ENCODE assay signal across 21 cellular contexts in the genomic region with DNA sequence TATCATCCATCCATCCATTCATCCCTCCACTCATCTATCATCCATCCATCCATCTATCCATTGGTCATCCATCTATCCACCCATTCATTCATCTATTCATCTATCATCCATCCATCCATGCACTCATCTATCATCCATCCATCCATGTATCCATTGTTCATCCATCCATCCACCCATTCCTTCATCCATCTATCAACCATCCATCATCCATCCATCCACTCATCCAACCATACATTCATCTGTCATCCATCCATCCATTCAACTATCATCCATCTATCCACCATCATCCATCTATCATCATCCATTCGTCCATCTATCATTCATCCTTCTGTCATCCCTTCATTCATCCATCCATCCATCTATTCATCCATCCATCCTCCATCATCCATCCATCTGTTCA.
DNase-seq lines count a peak whose midpoint lies in the region; ATAC-seq, FAIRE-seq and TF ChIP-seq lines count a peak whose summit lies in the region.
"Had no signal": no experiment of that assay in that cellular context is flagged by ENCODE, and none has a peak within 500 bp of the region (broad histone marks: within the 10 kb centered on the region; RNA-seq: fewer than 3 reads in every experiment).

No MANE protein-coding gene starts in this region.

- no peak for DNase-seq in HepG2 (ENCODE audit: low spot score)
- DNase-seq in right lobe of liver = no peak
- DNase-seq in K562 (ENCODE audit: extremely low read depth in 1 of 4, low spot score in 3 of 4) = no peak
- no peak for DNase-seq in urothelium cell line (ENCODE audit: low spot score)
- no peak for DNase-seq in natural killer cell treated with Interleukin-12 subunit alpha and Interleukin-12 subunit beta and Interleukin-15 and Interleukin-18, amount 100 ng/mL, for 72 hours (ENCODE audit: low spot score)
- DNase-seq in left cardiac atrium = no peak
- DNase-seq: Caco-2; CD4-positive, CD25-positive, alpha-beta regulatory T cell; CD8-positive, alpha-beta T cell; DMS153; DND-41 had no signal

- TF ChIP-seq CTCF in HepG2 (CRISPR knock-in tag; IDR thresholded peaks at IDR 0.05) (no peak), right lobe of liver (IDR thresholded peaks at IDR 0.05) (no peak), K562 (IDR thresholded peaks at IDR 0.05 in 2 of 3, conservative IDR thresholded peaks at IDR 0.05 in 1 of 3; ENCODE audit: insufficient read depth in 2 of 3, low read depth in 1 of 3, low read length in 3 of 3) (no peak)

- TF ChIP-seq RAD21 in HepG2 (CRISPR knock-in tag; IDR thresholded peaks at IDR 0.05) (no peak), K562 (CRISPR knock-in tag; conservative IDR thresholded peaks at IDR 0.05 in 1 of 2, IDR thresholded peaks at IDR 0.05 in 1 of 2) (no peak)

- H3K9me1 ChIP-seq in K562 (ENCODE audit: control insufficient read depth, insufficient read depth, low read length) = no peaks in the 10 kb centered on the region

- TF ChIP-seq EP300 in HepG2 (IDR thresholded peaks at IDR 0.05; ENCODE audit: low read depth in 2 of 2, low read length in 2 of 2) (no peak), HepG2 (CRISPR knock-in tag; IDR thresholded peaks at IDR 0.05; ENCODE audit: borderline replicate concordance) (no peak), K562 (IDR thresholded peaks at IDR 0.05; ENCODE audit: low read length) (no peak)

- H3K79me2 ChIP-seq in HepG2 (ENCODE audit: insufficient read depth, low read length) = no peaks in the 10 kb centered on the region
- H3K79me2 ChIP-seq in K562 (ENCODE audit: control insufficient read depth, insufficient read depth, low read length) = no peaks in the 10 kb centered on the region

- FAIRE-seq in HepG2 (lab: Jason Lieb, UNC) (no peak), K562 (lab: Jason Lieb, UNC) (no peak), urothelium cell line (lab: Jason Lieb, UNC) (peak; percentile 44)
- FAIRE-seq: A204.1, G401.6, GM19239, H54 had no signal

- TF ChIP-seq POLR2A in HepG2 (IDR thresholded peaks at IDR 0.05; ENCODE audit: insufficient read depth in 1 of 2, low read depth in 2 of 2, low read length in 2 of 2) (no peak), right lobe of liver (IDR thresholded peaks at IDR 0.05) (no peak), K562 (conservative IDR thresholded peaks at IDR 0.05) (no peak)

- H4K20me1 ChIP-seq in HepG2 (ENCODE audit: insufficient read depth, low read length) (no peaks in the 10 kb centered on the region), K562 (replicated peaks; ENCODE audit: control insufficient read depth, insufficient read depth, low read length) (peaks cover 18% of the 10 kb centered on the region)
- H4K20me1 ChIP-seq: BLaER1 had no signal

- H3K36me3 Mint-ChIP-seq in natural killer cell treated with Interleukin-12 subunit alpha and Interleukin-12 subunit beta and Interleukin-15 and Interleukin-18, amount 100 ng/mL, for 72 hours = no peaks in the 10 kb centered on the region
- H3K36me3 Mint-ChIP-seq: CD4-positive, CD25-positive, alpha-beta regulatory T cell; CD8-positive, alpha-beta T cell had no signal

- H3K9ac ChIP-seq in HepG2 (ENCODE audit: insufficient read depth, low read depth, low read length) (no peak overlapping the region), K562 (ENCODE audit: insufficient read depth in 1 of 2, low read depth in 2 of 2, low read length in 2 of 2) (no peak overlapping the region)
- H3K9ac ChIP-seq: BLaER1 had no signal

- H3K9me3 ChIP-seq in HepG2 (ENCODE audit: low read length) (no peaks in the 10 kb centered on the region), right lobe of liver (no peaks in the 10 kb centered on the region), K562 (replicated peaks; ENCODE audit: control insufficient read depth, insufficient read depth, low read depth, low read length) (no peaks in the 10 kb centered on the region)
- H3K9me3 ChIP-seq: BLaER1, Caco-2, HAP-1 had no signal

- WGBS in HepG2 (ENCODE audit: low lambda C conversion rate) = 2% methylated on average over 1 of the region's 1 CpG
- WGBS in right lobe of liver (ENCODE audit: insufficient coverage, low coverage, low lambda C conversion rate, missing lambda C conversion rate) = 0% methylated on average over 1 of the region's 1 CpG
- 0% methylated on average over 1 of the region's 1 CpG for WGBS in K562 (ENCODE audit: insufficient coverage, low coverage, missing lambda C conversion rate)

- H3K4me3 ChIP-seq in HepG2 (replicated peaks in 1 of 3; ENCODE audit: insufficient read depth in 1 of 3, low read depth in 2 of 3, low read length in 3 of 3) = no peak overlapping the region
- H3K4me3 ChIP-seq in right lobe of liver = no peak overlapping the region
- H3K4me3 ChIP-seq in K562 = no peak overlapping the region
- H3K4me3 ChIP-seq: BLaER1, GM23338, HAP-1 had no signal

- H3K27me3 Mint-ChIP-seq in natural killer cell treated with Interleukin-12 subunit alpha and Interleukin-12 subunit beta and Interleukin-15 and Interleukin-18, amount 100 ng/mL, for 72 hours = peaks cover 0 to 3% of the 10 kb centered on the region in 2 donors

- H3K9me3 Mint-ChIP-seq in natural killer cell treated with Interleukin-12 subunit alpha and Interleukin-12 subunit beta and Interleukin-15 and Interleukin-18, amount 100 ng/mL, for 72 hours = no peaks in the 10 kb centered on the region
- H3K9me3 Mint-ChIP-seq: CD8-positive, alpha-beta T cell; GM23338 had no signal

- ATAC-seq in HepG2 (no peak), right lobe of liver (no peak), K562 (no peak), left cardiac atrium (no peak)
- ATAC-seq in natural killer cell treated with Interleukin-12 subunit alpha and Interleukin-12 subunit beta and Interleukin-15 and Interleukin-18, amount 100 ng/mL, for 72 hours = no peak
- ATAC-seq: CD8-positive, alpha-beta T cell; GM23338 had no signal

- intact Hi-C loops in HepG2 (cut with micrococcal nuclease; ENCODE audit: unreplicated experiment) = no loop called here
- intact Hi-C loops in right lobe of liver (cut with DNase I) = no loop called here
- intact Hi-C loops in K562 (cut with micrococcal nuclease) = no loop called here
- intact Hi-C loops in left cardiac atrium (cut with DNase I) = no loop called here

- H3K27ac ChIP-seq in HepG2 (ENCODE audit: extremely low read length, insufficient read depth, low read length) (no peak overlapping the region), right lobe of liver (no peak overlapping the region), K562 (ENCODE audit: extremely low read depth, low read depth, low read length) (no peak overlapping the region)
- H3K27ac ChIP-seq: 22Rv1, BLaER1, C4-2B had no signal

- H3K27ac Mint-ChIP-seq in natural killer cell treated with Interleukin-12 subunit alpha and Interleukin-12 subunit beta and Interleukin-15 and Interleukin-18, amount 100 ng/mL, for 72 hours = no peak overlapping the region
- H3K27ac Mint-ChIP-seq: B cell; CD4-positive, CD25-positive, alpha-beta regulatory T cell; CD8-positive, alpha-beta T cell; GM23338 had no signal

- H3K27me3 ChIP-seq in HepG2 (ENCODE audit: control insufficient read depth in 1 of 2, insufficient read depth in 2 of 2, low read length in 2 of 2) (peaks cover 2 to 14% of the 10 kb centered on the region in 2 experiments; a peak in 2 of 5 replicates), right lobe of liver (no peaks in the 10 kb centered on the region), K562 (ENCODE audit: control insufficient read depth in 2 of 2, insufficient read depth in 2 of 2, low read length in 2 of 2) (peaks cover 38 to 55% of the 10 kb centered on the region in 2 experiments)
- H3K27me3 ChIP-seq: BLaER1 had no signal

- H3K36me3 ChIP-seq in HepG2 (replicated peaks in 1 of 2; ENCODE audit: control insufficient read depth in 1 of 2, insufficient read depth in 2 of 2, low read length in 2 of 2) = no peaks in the 10 kb centered on the region
- no peaks in the 10 kb centered on the region for H3K36me3 ChIP-seq in right lobe of liver
- H3K36me3 ChIP-seq in K562 (ENCODE audit: control insufficient read depth, insufficient read depth, low read length) = no peaks in the 10 kb centered on the region
- H3K36me3 ChIP-seq: BLaER1, HAP-1 had no signal

- CTCF ChIA-PET in HepG2 (lab: Yijun Ruan, JAX; ENCODE audit: low intra/inter-chr PET ratio, low total read pairs) = no interaction called here
- CTCF ChIA-PET in K562 (lab: Yijun Ruan, JAX; ENCODE audit: low intra/inter-chr PET ratio) = no interaction called here

- H2AFZ ChIP-seq in HepG2 (ENCODE audit: low read length) (no peak overlapping the region), K562 (ENCODE audit: low read depth, low read length) (no peak overlapping the region)
- H2AFZ ChIP-seq: GM23338 had no signal

- in situ Hi-C loops in HepG2 (cut with HindIII; ENCODE audit: extremely low pct_ligation_motif_present, low pct_unique_long_range_greater_than_20kb) = no loop called here
- in situ Hi-C loops in K562 (cut with MboI) = no loop called here

- no peak overlapping the region for H3K4me3 Mint-ChIP-seq in natural killer cell treated with Interleukin-12 subunit alpha and Interleukin-12 subunit beta and Interleukin-15 and Interleukin-18, amount 100 ng/mL, for 72 hours
- H3K4me3 Mint-ChIP-seq: B cell; CD4-positive, CD25-positive, alpha-beta regulatory T cell; CD8-positive, alpha-beta T cell; GM23338 had no signal

- POLR2A ChIA-PET in HepG2 (lab: Yijun Ruan, JAX) = no interaction called here
- POLR2A ChIA-PET in K562 (lab: Yijun Ruan, JAX) = interaction anchor here (0.6 to 1.3 kb wide), 2 partner anchors 8 to 107 kb away, joined by 3 read pairs; no protein-coding TSS in a partner anchor

- H3K4me1 ChIP-seq in HepG2 (ENCODE audit: insufficient read depth, low read length) (no peaks in the 10 kb centered on the region), right lobe of liver (no peaks in the 10 kb centered on the region), K562 (replicated peaks in 1 of 2; ENCODE audit: control insufficient read depth in 2 of 2, insufficient read depth in 2 of 2, low read length in 2 of 2) (no peaks in the 10 kb centered on the region)
- H3K4me1 ChIP-seq: Caco-2, HAP-1 had no signal

- H3K4me1 Mint-ChIP-seq in natural killer cell treated with Interleukin-12 subunit alpha and Interleukin-12 subunit beta and Interleukin-15 and Interleukin-18, amount 100 ng/mL, for 72 hours (ENCODE audit: low read depth in 2 of 2) = no peaks in the 10 kb centered on the region
- H3K4me1 Mint-ChIP-seq: B cell, GM23338 had no signal

- BruUV-seq in HepG2 (replicated peaks; lab: Mats Ljungman, UMichigan) (no TSS peak), K562 (replicated peaks; lab: Mats Ljungman, UMichigan) (no TSS peak)

- H3K4me2 ChIP-seq in HepG2 (ENCODE audit: low read depth, low read length) = no peak overlapping the region
- H3K4me2 ChIP-seq in K562 (ENCODE audit: insufficient read depth, low read length) = no peak overlapping the region
- H3K4me2 ChIP-seq: BLaER1, GM23338 had no signal

TF ChIP-seq in HepG2, 621 proteins besides CTCF, POLR2A, EP300 and RAD21 (continues in another document):
- no peak for TF ChIP-seq ZNF737 (CRISPR knock-in tag; IDR thresholded peaks at IDR 0.05; ENCODE audit: borderline replicate concordance)

Comparison
In these comparisons a context has a peak if more than half of its experiments do, and no peak if none do; other contexts are left out.
1. Of the 241 proteins assayed by ChIP-seq in both HepG2 and K562: peak only in HepG2: none; only in K562: EHMT2 and ZBTB26; in both: none; in neither: 236; mixed calls (peak in some experiments, not most) for 3.